In genomic region chr10:28250782-28251181, GRCh38 we compare ENCODE assay signal across 9 cellular contexts. TPM values are rescaled to one million over a fixed set of nuclear protein-coding genes. Genes with fewer than 3 reads are reported as not detected.
A peak's percentile ranks its signal among the peaks of the same experiment; 100 is the strongest.
DNase-seq lines count a peak whose midpoint lies in the region; ATAC-seq, FAIRE-seq and TF ChIP-seq lines count a peak whose summit lies in the region.
"Had no signal": no experiment of that assay in that cellular context is flagged by ENCODE, and none has a peak within 500 bp of the region (broad histone marks: within the 10 kb centered on the region; RNA-seq: fewer than 3 reads in every experiment).

No MANE protein-coding gene starts in this region.

- peak; percentile 1 for DNase-seq in NCI-H2171 treated with DMSO at 0.1 percent for 48 hours (lab: John Stamatoyannopoulos, UW)
- DNase-seq in NCI-H2171 (lab: John Stamatoyannopoulos, UW): no peak
- peak; percentile 44 for DNase-seq in OCI-LY7 (ENCODE audit: low spot score)
- DNase-seq in fibroblast of the aortic adventitia (ENCODE audit: low read depth): peak; percentile 59
- DNase-seq in small intestine: peak; percentile 37
- no peak for DNase-seq in activated T-cell treated with anti-CD3 and anti-CD28 coated beads, Interleukin-2, amount 50 U/mL, for 1 hour
- DNase-seq: activated B cell treated with CpG ODN at 0.5 μM for 24 hours had no signal

- no TSS peak for BruUV-seq in OCI-LY7 (replicated peaks; lab: Mats Ljungman, UMichigan)

- H3K27me3 ChIP-seq in small intestine (ENCODE audit: control insufficient read depth in 2 of 2, insufficient read depth in 2 of 2, low read length in 2 of 2): no peaks in the 10 kb centered on the region

- ATAC-seq in HG02678 (IDR thresholded peaks at IDR 0.05; ENCODE audit: unreplicated experiment): no peak
- no peak for ATAC-seq in GM19455 (IDR thresholded peaks at IDR 0.05; ENCODE audit: unreplicated experiment)

- H2AFZ ChIP-seq in OCI-LY7 (ENCODE audit: low read length): no peak overlapping the region

- CTCF ChIA-PET in OCI-LY7 (lab: Charles Lee; ENCODE audit: unreplicated experiment): interaction anchor here (1.0 to 1.6 kb wide), 2 partner anchors 48 to 52 kb away, joined by 6 read pairs; partner anchors contain the start of gene MPP7

- TF ChIP-seq CTCF in OCI-LY7 (conservative IDR thresholded peaks at IDR 0.05; ENCODE audit: low read length): peak; percentile 91
- TF ChIP-seq CTCF in fibroblast of the aortic adventitia (IDR thresholded peaks at IDR 0.05; ENCODE audit: insufficient read depth, low read length): peak; percentile 53

- H3K9me3 ChIP-seq in OCI-LY7 (ENCODE audit: low read length): peaks cover 5% of the 10 kb centered on the region; the same call in 1 of the 2 replicates
- no peaks in the 10 kb centered on the region for H3K9me3 ChIP-seq in small intestine (ENCODE audit: control insufficient read depth, low read depth)

- no peak overlapping the region for H3K4me2 ChIP-seq in OCI-LY7 (ENCODE audit: low read length)

- H3K4me1 ChIP-seq in OCI-LY7 (ENCODE audit: insufficient read depth, low read length, poor library complexity, severe bottlenecking): no peaks in the 10 kb centered on the region
- no peaks in the 10 kb centered on the region for H3K4me1 ChIP-seq in small intestine (ENCODE audit: control insufficient read depth in 2 of 2, insufficient read depth in 1 of 2, low read depth in 1 of 2, low read length in 1 of 2)

- H3K4me3 ChIP-seq in OCI-LY7 (ENCODE audit: low read depth, low read length, poor library complexity, severe bottlenecking) (no peak overlapping the region), fibroblast of the aortic adventitia (ENCODE audit: low read depth, low read length) (no peak overlapping the region), small intestine (ENCODE audit: low read depth in 1 of 2, low read length in 2 of 2) (no peak overlapping the region)

- no peak overlapping the region for H3K27ac ChIP-seq in OCI-LY7 (ENCODE audit: low read depth, low read length, poor library complexity, severe bottlenecking)
- no peak overlapping the region for H3K27ac ChIP-seq in small intestine (ENCODE audit: low read depth in 1 of 2, low read length in 1 of 2)

- H3K79me2 ChIP-seq in OCI-LY7 (ENCODE audit: insufficient read depth, low read depth, low read length): no peaks in the 10 kb centered on the region

- intact Hi-C loops in OCI-LY7 (cut with micrococcal nuclease; ENCODE audit: unreplicated experiment): loop anchor here (1.0 kb wide), 2 partner anchors 52 to 132 kb away; no protein-coding TSS in a partner anchor

- peak; percentile 72 for FAIRE-seq in small intestine (lab: Jason Lieb, UNC)

- H3K9me2 ChIP-seq in OCI-LY7 (ENCODE audit: insufficient read depth, low read length): no peaks in the 10 kb centered on the region

- no peaks in the 10 kb centered on the region for H3K36me3 ChIP-seq in OCI-LY7 (ENCODE audit: insufficient read depth, low read length)
- H3K36me3 ChIP-seq in small intestine (ENCODE audit: control insufficient read depth in 2 of 2, insufficient read depth in 2 of 2, low read length in 2 of 2): no peaks in the 10 kb centered on the region

- POLR2A ChIA-PET in OCI-LY7 (lab: Charles Lee): interaction anchor here (0.6 to 1.4 kb wide), 7 partner anchors 19 to 709 kb away, joined by 3 to 7 read pairs (median 3); no protein-coding TSS in a partner anchor

- H4K20me1 ChIP-seq in OCI-LY7 (ENCODE audit: insufficient read depth, low read length): no peaks in the 10 kb centered on the region

RNA-seq across cellular contexts. Expression of gene MPP7, which starts 52.1 kb away (rescaled TPM):
- total RNA-seq in OCI-LY7 (2014; rRNA removed; shearing (Covaris generic)): 15.0 and 20.4 TPM in 2 replicates
- total RNA-seq in OCI-LY7 (2022) (19.6 and 26.4 TPM in 2 replicates), fibroblast of the aortic adventitia (ENCODE audit: low replicate concordance) (1.4 and 2.7 TPM in 2 replicates)
- 1 to 10 TPM; 4.3 to 6.7 (median 5.1) TPM for polyA plus RNA-seq in small intestine

Comparison
In these comparisons a context has a peak if more than half of its experiments do, and no peak if none do; other contexts are left out.
1. DNase-seq: peak in NCI-H2171 treated with DMSO at 0.1 percent for 48 hours (single experiment), OCI-LY7 (single experiment), fibroblast of the aortic adventitia (single experiment) and small intestine (single experiment); none in NCI-H2171 (single experiment) and activated T-cell treated with anti-CD3 and anti-CD28 coated beads, Interleukin-2, amount 50 U/mL, for 1 hour (single experiment).